In genomic region chr6:68895929-68896328, GRCh38 we compare ENCODE assay signal across 34 cellular contexts.
"Had no signal": no experiment of that assay in that cellular context is flagged by ENCODE, and none has a peak within 500 bp of the region (broad histone marks: within the 10 kb centered on the region; RNA-seq: fewer than 3 reads in every experiment).

No MANE protein-coding gene starts in this region.

- H3K36me3 ChIP-seq: MG63 had no signal

- DNase-seq: Karpas-422, Kasumi-1, MG63, MM.1S, MV-4-11, NCI-H1048, NCI-H1092, NCI-H1092 treated with DMSO at 0.1 percent for 48 hours, NCI-H1105, NCI-H1105 treated with DMSO at 0.1 percent for 48 hours, NCI-H1417, NCI-H1417 treated with DMSO at 0.1 percent for 48 hours, NCI-H1436, NCI-H1436 treated with DMSO at 0.1 percent for 48 hours, NCI-H146, NCI-H1694, NCI-H1694 treated with DMSO at 0.1 percent for 48 hours, NCI-H187, NCI-H187 treated with DMSO at 0.1 percent for 48 hours, NCI-H1930, NCI-H2029, NCI-H2029 treated with DMSO at 0.1 percent for 48 hours, NCI-H2081, NCI-H2081 treated with DMSO at 0.1 percent for 48 hours, NCI-H2107, NCI-H2171, NCI-H2171 treated with DMSO at 0.1 percent for 48 hours, NCI-H2227 treated with DMSO at 0.1 percent for 48 hours, NCI-H226, NCI-H345, NCI-H446, NCI-H446 treated with DMSO at 0.1 percent for 48 hours, NCI-H510A had no signal

- H3K27ac ChIP-seq: KMS-11 had no signal

- H3K9me3 ChIP-seq: MG63 had no signal

- H3K27me3 ChIP-seq: MG63 had no signal

- H3K4me3 ChIP-seq: MG63 had no signal
